Comparison of ENCODE assay signal across 3 cellular contexts in genomic region chr5:177782169-177782568, GRCh38. TPM values are rescaled to one million over a fixed set of nuclear protein-coding genes. Genes with fewer than 3 reads are reported as not detected.
"Had no signal": no experiment of that assay in that cellular context is flagged by ENCODE, and none has a peak within 500 bp of the region (broad histone marks: within the 10 kb centered on the region; RNA-seq: fewer than 3 reads in every experiment).

No MANE protein-coding gene starts in this region.

RNA-seq across cellular contexts. Expression of gene FAM153A, which starts 0.5 kb away (rescaled TPM):
- total RNA-seq: neural crest cell, osteocyte, pulmonary artery endothelial cell had no signal
